ENCODE assay signal across 8 cellular contexts in the genomic region with DNA sequence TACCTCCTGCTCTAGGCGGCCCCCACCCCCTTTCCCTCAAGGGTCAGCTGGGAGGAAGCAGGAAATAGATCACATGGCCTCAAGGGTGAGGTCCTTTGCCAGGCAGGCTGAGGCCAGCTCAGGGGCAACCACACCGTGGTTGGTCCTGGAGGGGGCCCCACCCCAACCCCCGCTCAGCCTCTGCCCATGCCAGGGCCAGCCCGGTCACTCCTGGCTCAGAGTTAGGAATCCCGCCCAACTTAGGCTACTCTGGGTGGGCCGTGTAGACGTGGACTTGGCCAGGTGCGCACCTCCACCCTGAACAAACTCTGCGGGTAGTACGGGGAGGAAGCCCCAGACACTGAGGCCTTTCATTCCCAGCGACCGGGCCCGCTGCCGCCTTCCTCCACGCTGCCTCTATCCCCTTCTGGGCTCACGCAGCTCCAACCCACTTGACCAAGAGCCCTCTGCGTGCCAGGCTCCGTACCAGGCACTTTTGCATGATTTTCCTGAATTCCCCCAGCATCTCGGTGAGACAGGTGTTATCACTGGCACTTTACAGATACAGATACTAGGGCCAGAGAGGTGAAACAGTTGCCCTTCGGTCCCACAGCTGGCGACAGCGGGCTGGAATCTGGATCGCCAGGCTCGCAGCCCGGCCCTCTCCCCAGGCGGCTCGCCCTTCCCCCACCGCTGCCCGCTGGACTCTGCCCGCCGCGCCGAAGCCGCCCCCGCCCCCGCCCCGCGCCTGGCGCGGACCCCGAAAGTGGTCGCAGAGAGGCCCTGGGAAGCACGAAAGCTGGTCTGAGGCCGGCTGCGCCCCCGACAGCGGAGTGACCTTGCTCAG. TPM values are rescaled to one million over a fixed set of nuclear protein-coding genes. Genes with fewer than 3 reads are reported as not detected.
A peak's percentile ranks its signal among the peaks of the same experiment; 100 is the strongest.
DNase-seq lines count a peak whose midpoint lies in the region; ATAC-seq, FAIRE-seq and TF ChIP-seq lines count a peak whose summit lies in the region.

No MANE protein-coding gene starts in this region.

- H3K36me3 ChIP-seq in mesodermal cell (ENCODE audit: control insufficient read depth, insufficient read depth, low read length) (peaks cover 32% of the 10 kb centered on the region), transverse colon (no peaks in the 10 kb centered on the region)

- TF ChIP-seq RAD21 in A549 (conservative IDR thresholded peaks at IDR 0.05 in 1 of 2, IDR thresholded peaks at IDR 0.05 in 1 of 2): no peak

- peak; percentile 72 for TF ChIP-seq POLR2A in A549 (IDR thresholded peaks at IDR 0.05; ENCODE audit: low read length)
- TF ChIP-seq POLR2A in transverse colon (IDR thresholded peaks at IDR 0.05): peak; percentile 91

- ATAC-seq in A549 (peak; percentile 63 to 68), HG03354 (IDR thresholded peaks at IDR 0.05; ENCODE audit: poor library complexity, severe bottlenecking, unreplicated experiment) (peak; percentile 15), T-cell (replicated peaks in 1 of 4) (no peak)
- no peak for ATAC-seq in effector memory CD8-positive, alpha-beta T cell (replicated peaks)

- no peaks in the 10 kb centered on the region for H3K9me3 ChIP-seq in A549
- no peaks in the 10 kb centered on the region for H3K9me3 ChIP-seq in mesodermal cell (ENCODE audit: control insufficient read depth, low read length)
- no peaks in the 10 kb centered on the region for H3K9me3 ChIP-seq in transverse colon

- DNase-seq in A549 (ENCODE audit: low read depth in 1 of 2, low spot score in 1 of 2) (peak; percentile 79 to 86), GM13976 (ENCODE audit: low spot score) (peak; percentile 74), T-cell (peak in 1 of 34 experiments; percentile 24), transverse colon (peak; percentile 88), GM19238 (ENCODE audit: insufficient read length, low spot score) (no peak)
- no peak for DNase-seq in effector memory CD8-positive, alpha-beta T cell

- peaks cover 3% of the 10 kb centered on the region for H3K36me3 Mint-ChIP-seq in T-cell
- peaks cover 26% of the 10 kb centered on the region for H3K36me3 Mint-ChIP-seq in effector memory CD8-positive, alpha-beta T cell (ENCODE audit: insufficient read depth)

- in situ Hi-C loops in GM13976 (cut with MboI; ENCODE audit: low sequenced_read_pairs, unreplicated experiment) (no loop called here), transverse colon (cut with MboI; ENCODE audit: low pct_ligation_motif_present in 1 of 4, low pct_unique_long_range_greater_than_20kb in 1 of 4, low sequenced_read_pairs in 3 of 4) (loop anchor here in 2 of 4 donors (10.0 to 25.0 kb wide), 2 partner anchors 65 to 113 kb away; a partner anchor contains a TSS)

- CTCF ChIA-PET in A549 (lab: Yijun Ruan, JAX): interaction anchor here (0.6 to 3.4 kb wide), 10 partner anchors 11 to 592 kb away, joined by 3 to 23 read pairs (median 4); no protein-coding TSS in a partner anchor
- CTCF ChIA-PET in T-cell (lab: Charles Lee): interaction anchor here in 1 of 2 donors (0.7 to 2.1 kb wide), 3 partner anchors 8 to 118 kb away, joined by 3 to 5 read pairs (median 3); no protein-coding TSS in a partner anchor

- H3K27ac ChIP-seq in A549 (peak overlapping the region; percentile 89 to 99), mesodermal cell (ENCODE audit: low read depth, low read length, severe bottlenecking) (peak overlapping the region; percentile 83), transverse colon (peak overlapping the region; percentile 91 to 96 (median 94))

- H3K4me3 ChIP-seq in A549 (peak overlapping the region; percentile 72), mesodermal cell (ENCODE audit: extremely low read depth, insufficient read depth, low read length, poor library complexity, severe bottlenecking) (peak overlapping the region; percentile 80), transverse colon (peak overlapping the region; percentile 40 to 87 (median 85))

- H3K9me3 Mint-ChIP-seq in T-cell: no peaks in the 10 kb centered on the region
- no peaks in the 10 kb centered on the region for H3K9me3 Mint-ChIP-seq in effector memory CD8-positive, alpha-beta T cell

- peak overlapping the region; percentile 80 to 85 for H3K27ac Mint-ChIP-seq in T-cell
- peak overlapping the region; percentile 37 to 89 for H3K27ac Mint-ChIP-seq in effector memory CD8-positive, alpha-beta T cell

- FAIRE-seq in A549 (lab: Jason Lieb, UNC): no peak

- POLR2A ChIA-PET in A549 (lab: Yijun Ruan, JAX): interaction anchor here (0.6 to 4.2 kb wide), 7 partner anchors 9 to 1217 kb away, joined by 3 to 19 read pairs (median 3); a partner anchor contains a TSS
- POLR2A ChIA-PET in T-cell (lab: Charles Lee): interaction anchor here (0.6 to 1.2 kb wide), 2 partner anchors 21 to 246 kb away, joined by 3 to 6 read pairs; a partner anchor contains a TSS

- peak overlapping the region; percentile 82 to 91 (median 87) for H3K4me3 Mint-ChIP-seq in T-cell
- peak overlapping the region; percentile 79 to 84 for H3K4me3 Mint-ChIP-seq in effector memory CD8-positive, alpha-beta T cell

- peaks cover 12% of the 10 kb centered on the region for H3K4me1 ChIP-seq in A549
- peaks cover 18% of the 10 kb centered on the region for H3K4me1 ChIP-seq in mesodermal cell (ENCODE audit: control insufficient read depth, insufficient read depth, low read length, poor library complexity, severe bottlenecking)
- peaks cover 14 to 40% (median 28%) of the 10 kb centered on the region in 4 donors for H3K4me1 ChIP-seq in transverse colon

- intact Hi-C loops in transverse colon (cut with DNase I; ENCODE audit: low total_unique reads): loop anchor here (10.0 kb wide), 1 partner anchor 65 kb away; a partner anchor contains a TSS

- TF ChIP-seq CTCF in A549 (IDR thresholded peaks at IDR 0.05): no peak
- no peak for TF ChIP-seq CTCF in GM13976 (IDR thresholded peaks at IDR 0.05; ENCODE audit: borderline replicate concordance, control extremely low read depth, extremely low read depth, insufficient read depth, missing control alignments)
- no peak for TF ChIP-seq CTCF in transverse colon (IDR thresholded peaks at IDR 0.05)

- 1% methylated on average over 17 of the region's 47 CpGs for WGBS in A549 (ENCODE audit: missing lambda C conversion rate)
- 4 to 6% methylated on average over 35 to 40 of the region's 47 CpGs for WGBS in mesodermal cell (ENCODE audit: insufficient coverage in 2 of 2), 2 experiments
- WGBS in transverse colon (ENCODE audit: low coverage in 1 of 2), 2 donors: 2% methylated on average over 22 of the region's 47 CpGs; no CpG with 5 or more reads in 1 of the 2 donors

- no peaks in the 10 kb centered on the region for H3K27me3 Mint-ChIP-seq in T-cell
- no peaks in the 10 kb centered on the region for H3K27me3 Mint-ChIP-seq in effector memory CD8-positive, alpha-beta T cell

- no peaks in the 10 kb centered on the region for H3K27me3 ChIP-seq in transverse colon

- peak overlapping the region; percentile 89 for H3K4me2 ChIP-seq in A549

- peaks cover 14 to 24% (median 16%) of the 10 kb centered on the region in 3 donors for H3K4me1 Mint-ChIP-seq in T-cell
- peaks cover 4 to 24% of the 10 kb centered on the region in 2 donors for H3K4me1 Mint-ChIP-seq in effector memory CD8-positive, alpha-beta T cell (ENCODE audit: low read depth in 2 of 2)

- TF ChIP-seq EP300 in A549 (IDR thresholded peaks at IDR 0.05): no peak
- TF ChIP-seq EP300 in transverse colon (IDR thresholded peaks at IDR 0.05; ENCODE audit: low read depth): no peak

RNA-seq across cellular contexts. Expression of a gene that starts 0.8 kb away (rescaled TPM):
- 38.9 and 39.9 TPM in 2 replicates for polyA plus RNA-seq in A549 (2011; rRNA removed)
- polyA plus RNA-seq in A549 (2012; cell fraction: cytosol; rRNA removed): 84.8 and 93.4 TPM in 2 replicates
- polyA plus RNA-seq in A549 (2012; cell fraction: nucleus; rRNA removed): 123 and 128 TPM in 2 replicates
- 45.6 to 48.1 TPM (median 46.9 TPM) in 3 replicates for polyA plus RNA-seq in A549 (2017; fragmentation: RNase III; extraction: RNeasy Plus Mini Kit Qiagen cat#74134 plus additional on column Dnase treatment)
- polyA minus RNA-seq in A549 (2011; rRNA and poly(A)+ RNA removed): 30.3 and 35.6 TPM in 2 replicates
- 10 to 100 TPM in 3 of 5 donors, 1 to 10 TPM in 2; 7.5 to 16.5 (median 12.6) TPM for total RNA-seq in T-cell
- 44.9 TPM for polyA plus RNA-seq in mesodermal cell (2013, experiment 1 of 2)
- polyA plus RNA-seq in mesodermal cell (2013, experiment 2 of 2): 36.6 TPM
- 100 to 1,000 TPM in 2 of 4 donors, 10 to 100 TPM in 2; 28.5 to 166 (median 124) TPM for total RNA-seq in transverse colon

RNA-seq across cellular contexts. Expression of a gene that starts 8.8 kb away (rescaled TPM):
- polyA plus RNA-seq in A549 (2011; rRNA removed): 17.8 and 26.0 TPM in 2 replicates
- 39.3 and 56.7 TPM in 2 replicates for polyA plus RNA-seq in A549 (2012; cell fraction: cytosol; rRNA removed)
- polyA plus RNA-seq in A549 (2012; cell fraction: nucleus; rRNA removed): 67.9 and 84.5 TPM in 2 replicates
- 43.8 to 49.2 TPM (median 46.7 TPM) in 3 replicates for polyA plus RNA-seq in A549 (2017; fragmentation: RNase III; extraction: RNeasy Plus Mini Kit Qiagen cat#74134 plus additional on column Dnase treatment)
- 17.8 and 25.3 TPM in 2 replicates for polyA minus RNA-seq in A549 (2011; rRNA and poly(A)+ RNA removed)
- 10 to 100 TPM; 47.8 to 70.9 (median 67.6) TPM for total RNA-seq in T-cell
- polyA plus RNA-seq in mesodermal cell (2013, experiment 1 of 2): 90.1 TPM
- 60.3 TPM for polyA plus RNA-seq in mesodermal cell (2013, experiment 2 of 2)
- total RNA-seq in transverse colon: 100 to 1,000 TPM in 1 of 4 donors, 10 to 100 TPM in 3; 23.1 to 110 (median 84.4) TPM

RNA-seq across cellular contexts. Expression of a gene that starts 21.6 kb away (rescaled TPM):
- 34.0 and 41.0 TPM in 2 replicates for polyA plus RNA-seq in A549 (2011; rRNA removed)
- polyA plus RNA-seq in A549 (2012; cell fraction: cytosol; rRNA removed): 32.4 and 33.3 TPM in 2 replicates
- 14.6 and 24.5 TPM in 2 replicates for polyA plus RNA-seq in A549 (2012; cell fraction: nucleus; rRNA removed)
- 25.4 to 29.2 TPM (median 26.3 TPM) in 3 replicates for polyA plus RNA-seq in A549 (2017; fragmentation: RNase III; extraction: RNeasy Plus Mini Kit Qiagen cat#74134 plus additional on column Dnase treatment)
- polyA minus RNA-seq in A549 (2011; rRNA and poly(A)+ RNA removed): 7.8 and 9.3 TPM in 2 replicates
- 10 to 100 TPM; 60.7 to 87.1 (median 70.8) TPM for total RNA-seq in T-cell
- 26.8 TPM for polyA plus RNA-seq in mesodermal cell (2013, experiment 1 of 2)
- polyA plus RNA-seq in mesodermal cell (2013, experiment 2 of 2): 25.0 TPM
- total RNA-seq in transverse colon: 10 to 100 TPM; 36.7 to 40.6 (median 38.9) TPM

RNA-seq across cellular contexts. Expression of a gene that starts 25.4 kb away (rescaled TPM):
- polyA plus RNA-seq in A549 (2011; rRNA removed) (18.0 and 18.9 TPM in 2 replicates), A549 (2017; fragmentation: RNase III; extraction: RNeasy Plus Mini Kit Qiagen cat#74134 plus additional on column Dnase treatment) (9.7 to 11.5 TPM (median 10.9 TPM) in 3 replicates)
- polyA plus RNA-seq in A549 (2012; cell fraction: cytosol; rRNA removed): 7.9 and 9.7 TPM in 2 replicates
- polyA plus RNA-seq in A549 (2012; cell fraction: nucleus; rRNA removed): 8.1 and 9.5 TPM in 2 replicates
- polyA minus RNA-seq in A549 (2011; rRNA and poly(A)+ RNA removed): 10.6 and 12.6 TPM in 2 replicates
- total RNA-seq in T-cell (10 to 100 TPM; 14.5 to 39.0 (median 32.9) TPM), transverse colon (10 to 100 TPM; 59.8 to 83.4 (median 60.7) TPM)
- 32.7 TPM for polyA plus RNA-seq in mesodermal cell (2013, experiment 1 of 2)
- polyA plus RNA-seq in mesodermal cell (2013, experiment 2 of 2): 31.2 TPM

RNA-seq across cellular contexts. Expression of a gene that starts 56.5 kb away (rescaled TPM):
- polyA plus RNA-seq in A549 (2011; rRNA removed): 16.0 and 18.4 TPM in 2 replicates
- polyA plus RNA-seq in A549 (2012; cell fraction: cytosol; rRNA removed): 6.9 and 7.3 TPM in 2 replicates
- polyA plus RNA-seq in A549 (2012; cell fraction: nucleus; rRNA removed): 6.4 and 8.1 TPM in 2 replicates
- polyA plus RNA-seq in A549 (2017; fragmentation: RNase III; extraction: RNeasy Plus Mini Kit Qiagen cat#74134 plus additional on column Dnase treatment): 16.3 to 18.4 TPM (median 16.4 TPM) in 3 replicates
- polyA minus RNA-seq in A549 (2011; rRNA and poly(A)+ RNA removed): 12.6 and 13.9 TPM in 2 replicates
- total RNA-seq in T-cell: 10 to 100 TPM; 26.0 to 32.8 (median 27.6) TPM
- polyA plus RNA-seq in mesodermal cell (2013, experiment 1 of 2): 32.3 TPM
- polyA plus RNA-seq in mesodermal cell (2013, experiment 2 of 2): 31.9 TPM
- total RNA-seq in transverse colon: 10 to 100 TPM in 3 of 4 donors, 1 to 10 TPM in 1; 9.6 to 39.3 (median 33.2) TPM

Comparison
In these comparisons a context has a peak if more than half of its experiments do, and no peak if none do; other contexts are left out.
1. ATAC-seq: peak in A549 (2 of 2) and HG03354 (single experiment); none in T-cell (0 of 4) and effector memory CD8-positive, alpha-beta T cell (single experiment).
2. DNase-seq: peak in A549 (2 of 2), GM13976 (single experiment) and transverse colon (single experiment); none in effector memory CD8-positive, alpha-beta T cell (0 of 3) and GM19238 (single experiment).
3. Peak in every context shown above with its lines, with median percentiles within 50 percentile points of each other: H3K27ac ChIP-seq and H3K4me3 ChIP-seq.